Comparison of ENCODE assay signal across 20 cellular contexts in genomic region chr14:55949708-55950107, GRCh38.
A peak's percentile ranks its signal among the peaks of the same experiment; 100 is the strongest.
DNase-seq lines count a peak whose midpoint lies in the region; TF ChIP-seq lines count a peak whose summit lies in the region.
"Had no signal": no experiment of that assay in that cellular context is flagged by ENCODE, and none has a peak within 500 bp of the region (broad histone marks: within the 10 kb centered on the region; RNA-seq: fewer than 3 reads in every experiment).

No MANE protein-coding gene starts in this region.

- H3K9me3 Mint-ChIP-seq in endodermal cell (peaks cover 8% of the 10 kb centered on the region), glutamatergic neuron (ENCODE audit: unreplicated experiment) (peaks cover 3% of the 10 kb centered on the region)
- H3K9me3 Mint-ChIP-seq: CD4-positive, alpha-beta T cell; CD8-positive, alpha-beta T cell had no signal

- WGBS in endodermal cell (ENCODE audit: insufficient coverage in 1 of 2, insufficient read length in 1 of 2), 2 experiments: 93% methylated on average over 3 of the region's 3 CpGs; no CpG with 5 or more reads in 1 of the 2 experiments

- H3K36me3 Mint-ChIP-seq in endodermal cell (ENCODE audit: low read depth) (no peaks in the 10 kb centered on the region), glutamatergic neuron (ENCODE audit: unreplicated experiment) (no peaks in the 10 kb centered on the region)
- H3K36me3 Mint-ChIP-seq: CD8-positive, alpha-beta T cell had no signal

- no peak overlapping the region for H3K27ac ChIP-seq in endodermal cell (ENCODE audit: low read depth, low read length)
- H3K27ac ChIP-seq: 22Rv1; A549; BLaER1 treated with 17β-estradiol and CSF1 and Interleukin-3, amounts not matched to agents 10 nM and 100 nM; C4-2B had no signal

- no peak overlapping the region for H3K4me3 ChIP-seq in adipocyte (ENCODE audit: low read length)
- peak overlapping the region; percentile 25 for H3K4me3 ChIP-seq in endodermal cell (ENCODE audit: low read length)
- H3K4me3 ChIP-seq: A549; BLaER1 treated with 17β-estradiol and CSF1 and Interleukin-3, amounts not matched to agents 10 nM and 100 nM had no signal

- H3K36me3 ChIP-seq in adipocyte (ENCODE audit: control insufficient read depth, insufficient read depth, low read length, severe bottlenecking): no peaks in the 10 kb centered on the region
- no peaks in the 10 kb centered on the region for H3K36me3 ChIP-seq in endodermal cell (ENCODE audit: control insufficient read depth, insufficient read depth, low read length)
- H3K36me3 ChIP-seq: BLaER1 treated with 17β-estradiol and CSF1 and Interleukin-3, amounts not matched to agents 10 nM and 100 nM had no signal

- H3K27me3 Mint-ChIP-seq in endodermal cell (ENCODE audit: insufficient read depth): no peaks in the 10 kb centered on the region
- peaks cover 7% of the 10 kb centered on the region for H3K27me3 Mint-ChIP-seq in glutamatergic neuron (ENCODE audit: unreplicated experiment)

- DNase-seq in adipocyte (ENCODE audit: low read depth) (peak; percentile 11), endodermal cell (no peak), glutamatergic neuron (no peak), DMS79 treated with DMSO at 0.1 percent for 48 hours (lab: John Stamatoyannopoulos, UW) (no peak), SW 1271 (lab: John Stamatoyannopoulos, UW) (no peak)
- DNase-seq: AML-193; Caco-2; Calu3; CD4-positive, alpha-beta T cell; CD8-positive, alpha-beta T cell; DMS 273 treated with DMSO at 0.1 percent for 48 hours; DMS153; DMS53; DMS79; GF-D8 had no signal

- H3K9me3 ChIP-seq in adipocyte (ENCODE audit: control insufficient read depth, low read length) (no peaks in the 10 kb centered on the region), endodermal cell (ENCODE audit: control insufficient read depth, low read length) (peaks cover 18% of the 10 kb centered on the region)
- H3K9me3 ChIP-seq: A549 had no signal

- H3K27me3 ChIP-seq in adipocyte (replicated peaks; ENCODE audit: control insufficient read depth, insufficient read depth, low read length): no peaks in the 10 kb centered on the region
- no peaks in the 10 kb centered on the region for H3K27me3 ChIP-seq in endodermal cell (ENCODE audit: control insufficient read depth, insufficient read depth, low read length, poor library complexity, severe bottlenecking)
- H3K27me3 ChIP-seq: BLaER1 treated with 17β-estradiol and CSF1 and Interleukin-3, amounts not matched to agents 10 nM and 100 nM had no signal

- H3K4me3 Mint-ChIP-seq in endodermal cell (no peak overlapping the region), glutamatergic neuron (ENCODE audit: unreplicated experiment) (peak overlapping the region; percentile 37)
- H3K4me3 Mint-ChIP-seq: B cell; CD4-positive, alpha-beta T cell; CD8-positive, alpha-beta T cell had no signal

- H3K4me1 ChIP-seq in adipocyte (ENCODE audit: control insufficient read depth, insufficient read depth, low read length) (no peaks in the 10 kb centered on the region), endodermal cell (ENCODE audit: control insufficient read depth, insufficient read depth, low read length) (peaks cover 6% of the 10 kb centered on the region)
- H3K4me1 ChIP-seq: A549, Caco-2 had no signal

- H3K27ac Mint-ChIP-seq in endodermal cell: no peak overlapping the region
- no peak overlapping the region for H3K27ac Mint-ChIP-seq in glutamatergic neuron (ENCODE audit: unreplicated experiment)
- H3K27ac Mint-ChIP-seq: B cell; CD4-positive, alpha-beta T cell; CD8-positive, alpha-beta T cell had no signal

- H3K4me1 Mint-ChIP-seq in endodermal cell: peaks cover 10% of the 10 kb centered on the region
- peaks cover 17% of the 10 kb centered on the region for H3K4me1 Mint-ChIP-seq in glutamatergic neuron (ENCODE audit: low read depth, unreplicated experiment)
- H3K4me1 Mint-ChIP-seq: B cell had no signal

- H3K9ac ChIP-seq in adipocyte (ENCODE audit: low read length) (no peak overlapping the region), endodermal cell (ENCODE audit: extremely low read depth, low read length, poor library complexity, severe bottlenecking) (no peak overlapping the region)
- H3K9ac ChIP-seq: BLaER1 treated with 17β-estradiol and CSF1 and Interleukin-3, amounts not matched to agents 10 nM and 100 nM had no signal

- TF ChIP-seq CTCF in endodermal cell (conservative IDR thresholded peaks at IDR 0.05) (no peak), glutamatergic neuron (IDR thresholded peaks at IDR 0.05; ENCODE audit: partially characterized antibody, unreplicated experiment) (no peak)
